ENCODE assay signal across 10 cellular contexts in genomic region chr2:38722271-38723115, GRCh38. TPM values are rescaled to one million over a fixed set of nuclear protein-coding genes. Genes with fewer than 3 reads are reported as not detected.
DNase-seq lines count a peak whose midpoint lies in the region; ATAC-seq and TF ChIP-seq lines count a peak whose summit lies in the region.
"Had no signal": no experiment of that assay in that cellular context is flagged by ENCODE, and none has a peak within 500 bp of the region (broad histone marks: within the 10 kb centered on the region; RNA-seq: fewer than 3 reads in every experiment).

No MANE protein-coding gene starts in this region.

- peaks cover 21% of the 10 kb centered on the region for H3K4me1 ChIP-seq in Panc1 (ENCODE audit: control insufficient read depth, insufficient read depth, low read length)
- H3K4me1 ChIP-seq in heart left ventricle = peaks cover 0 to 41% (median 21%) of the 10 kb centered on the region in 12 donors
- peaks cover 29 to 35% of the 10 kb centered on the region in 2 donors for H3K4me1 ChIP-seq in thyroid gland

- DNase-seq in Right ventricle myocardium inferior (ENCODE audit: missing footprints) (no peak), cardiac septum (ENCODE audit: low spot score) (no peak), Panc1 (ENCODE audit: low read depth, low spot score) (no peak), heart left ventricle (no peak), thyroid gland (no peak), mucosa of gallbladder (ENCODE audit: low spot score) (no peak), 8988T (no peak), T1000 (lab: John Stamatoyannopoulos, UW) (no peak)
- DNase-seq: left cardiac atrium had no signal

- H3K36me3 ChIP-seq in Panc1 (ENCODE audit: control insufficient read depth, insufficient read depth, low read length) (no peaks in the 10 kb centered on the region), heart left ventricle (no peaks in the 10 kb centered on the region), thyroid gland (no peaks in the 10 kb centered on the region)

- intact Hi-C loops in Right ventricle myocardium inferior (cut with DNase I) (no loop called here), cardiac septum (cut with DNase I) (loop anchor here (2.0 to 5.0 kb wide), 2 partner anchors 120 to 140 kb away; partner anchors contain the start of gene HNRNPLL), Panc1 (cut with micrococcal nuclease; ENCODE audit: unreplicated experiment) (no loop called here), heart left ventricle (cut with DNase I) (loop anchor here in 9 of 10 donors (5.0 to 10.0 kb wide), 4 partner anchors 55 to 408 kb away; partner anchors contain the start of genes HNRNPLL (in 5 of the 9) and GALM (in 2 of the 9)), thyroid gland (cut with DNase I) (no loop called here)

- H3K27me3 ChIP-seq in Panc1 (ENCODE audit: control insufficient read depth, insufficient read depth, low read length) (no peaks in the 10 kb centered on the region), heart left ventricle (no peaks in the 10 kb centered on the region), thyroid gland (no peaks in the 10 kb centered on the region)

- CTCF ChIA-PET in Panc1 (lab: Charles Lee) = no interaction called here

- H3K27ac ChIP-seq in Panc1 (ENCODE audit: low read length) (peak overlapping the region; percentile 8; the same call in 1 of the 2 replicates), heart left ventricle (peak overlapping the region in 10 of 12 donors; percentile 34 to 73 (median 58)), thyroid gland (peak overlapping the region; percentile 41 to 84 (median 82))
- H3K27ac ChIP-seq: C4-2B had no signal

- peak; percentile 69 for ATAC-seq in Right ventricle myocardium inferior
- no peak for ATAC-seq in Panc1
- ATAC-seq in heart left ventricle = peak in 3 of 4 donors; percentile 13 to 18 (median 15)

- BruUV-seq in Panc1 (replicated peaks; lab: Mats Ljungman, UMichigan) = no TSS peak

- TF ChIP-seq POLR2A in heart left ventricle (IDR thresholded peaks at IDR 0.05) (no peak), thyroid gland (IDR thresholded peaks at IDR 0.05) (no peak)

- H3K4me3 ChIP-seq in Panc1 (ENCODE audit: low read depth in 2 of 2, low read length in 2 of 2) (no peak overlapping the region), heart left ventricle (no peak overlapping the region), thyroid gland (replicated peaks in 1 of 3) (no peak overlapping the region)

- in situ Hi-C loops in Panc1 (cut with HindIII; ENCODE audit: low pct_unique_long_range_greater_than_20kb, low sequenced_read_pairs) = no loop called here

- POLR2A ChIA-PET in Panc1 (lab: Charles Lee) = interaction anchor here (0.6 kb wide), 1 partner anchor 122 kb away, joined by 7 read pairs; no protein-coding TSS in a partner anchor

- 40 to 56% (median 51%) methylated on average over 10 of the region's 10 CpGs for WGBS in heart left ventricle, 4 donors
- 75 to 81% methylated on average over 10 of the region's 10 CpGs for WGBS in thyroid gland, 2 donors

- H3K9me3 ChIP-seq in Panc1 (ENCODE audit: control insufficient read depth, insufficient read depth, low read depth, low read length) = no peaks in the 10 kb centered on the region
- no peaks in the 10 kb centered on the region for H3K9me3 ChIP-seq in heart left ventricle
- H3K9me3 ChIP-seq in thyroid gland = no peaks in the 10 kb centered on the region

- no peak for TF ChIP-seq CTCF in Panc1 (IDR thresholded peaks at IDR 0.05)
- no peak for TF ChIP-seq CTCF in heart left ventricle (IDR thresholded peaks at IDR 0.05)
- no peak for TF ChIP-seq CTCF in thyroid gland (IDR thresholded peaks at IDR 0.05)

RNA-seq across cellular contexts. Expression of gene SRSF7, which starts 28.7 kb away (rescaled TPM):
- total RNA-seq in Right ventricle myocardium inferior = 49.7 TPM
- 55.0 TPM for total RNA-seq in cardiac septum
- 220 TPM for total RNA-seq in Panc1 (2021; ENCODE audit: unreplicated experiment)
- polyA plus RNA-seq in Panc1 (2012; ENCODE audit: insufficient read length) = 236 TPM
- 10 to 100 TPM; 28.1 to 75.0 (median 43.9) TPM for total RNA-seq in heart left ventricle
- 100 to 1,000 TPM in 1 of 2 donors, 10 to 100 TPM in 1; 42.2 to 101 TPM for polyA plus RNA-seq in heart left ventricle
- total RNA-seq in thyroid gland = 100 to 1,000 TPM in 3 of 4 donors, 10 to 100 TPM in 1; 80.8 to 121 (median 117) TPM
- 84.8 TPM for total RNA-seq in mucosa of gallbladder

RNA-seq across cellular contexts. Expression of gene GEMIN6, which starts 55.5 kb away (rescaled TPM):
- total RNA-seq in Right ventricle myocardium inferior (6.1 TPM), cardiac septum (7.3 TPM), Panc1 (2021; ENCODE audit: unreplicated experiment) (24.6 TPM), heart left ventricle (1 to 10 TPM; 4.0 to 9.8 (median 7.2) TPM), thyroid gland (10 to 100 TPM in 1 of 4 donors, 1 to 10 TPM in 3; 6.6 to 12.1 (median 9.1) TPM), mucosa of gallbladder (18.2 TPM)
- 10.8 TPM for polyA plus RNA-seq in Panc1 (2012; ENCODE audit: insufficient read length)
- polyA plus RNA-seq in heart left ventricle = 1 to 10 TPM; 6.8 to 9.0 TPM

RNA-seq across cellular contexts. Expression of gene GALM, which starts 56.6 kb away (rescaled TPM):
- 15.6 TPM for total RNA-seq in Right ventricle myocardium inferior
- total RNA-seq in cardiac septum = 8.5 TPM
- total RNA-seq in Panc1 (2021; ENCODE audit: unreplicated experiment) = 20.5 TPM
- polyA plus RNA-seq in Panc1 (2012; ENCODE audit: insufficient read length) = 23.3 TPM
- 10 to 100 TPM in 8 of 9 donors, 1 to 10 TPM in 1; 6.3 to 25.3 (median 11.9) TPM for total RNA-seq in heart left ventricle
- polyA plus RNA-seq in heart left ventricle = 1 to 10 TPM; 8.2 to 9.9 TPM
- 10 to 100 TPM; 13.1 to 32.9 (median 25.8) TPM for total RNA-seq in thyroid gland
- total RNA-seq in mucosa of gallbladder = 32.6 TPM

Comparison
In these comparisons a context has a peak if more than half of its experiments do, and no peak if none do; other contexts are left out.
1. intact Hi-C loops: an anchor here in cardiac septum (2.0 to 5.0 kb wide) and heart left ventricle (5.0 to 10.0 kb wide); none called in Right ventricle myocardium inferior, Panc1 and thyroid gland.
2. H3K27ac ChIP-seq: peak in every context shown above with its lines; median percentile 82 in thyroid gland; 58 in heart left ventricle; 8 in Panc1.